Comparison of ENCODE assay signal across 20 cellular contexts in genomic region chr15:85421116-85421925, GRCh38. TPM values are rescaled to one million over a fixed set of nuclear protein-coding genes. Genes with fewer than 3 reads are reported as not detected.
A peak's percentile ranks its signal among the peaks of the same experiment; 100 is the strongest.
DNase-seq lines count a peak whose midpoint lies in the region; ATAC-seq and TF ChIP-seq lines count a peak whose summit lies in the region.
"Had no signal": no experiment of that assay in that cellular context is flagged by ENCODE, and none has a peak within 500 bp of the region (broad histone marks: within the 10 kb centered on the region; RNA-seq: fewer than 3 reads in every experiment).

No MANE protein-coding gene starts in this region.

- H3K79me2 ChIP-seq in Loucy (ENCODE audit: insufficient read depth, low read length), result peaks cover 27% of the 10 kb centered on the region; the same call in 1 of the 2 replicates

- no peak for TF ChIP-seq CTCF in Loucy (conservative IDR thresholded peaks at IDR 0.05; ENCODE audit: low read length)

- no peaks in the 10 kb centered on the region for H3K9me3 Mint-ChIP-seq in CD4-positive, CD25-positive, alpha-beta regulatory T cell
- no peaks in the 10 kb centered on the region for H3K9me3 Mint-ChIP-seq in naive thymus-derived CD4-positive, alpha-beta T cell
- H3K9me3 Mint-ChIP-seq: CD8-positive, alpha-beta memory T cell; IgD-negative memory B cell; naive B cell; T-helper 1 cell treated with Interleukin-12 subunit alpha and Interleukin-12 subunit beta and Interleukin-4 antibody, amounts not matched to agents 30 μg/mL and 1 μg/mL, for 36 hours had no signal

- POLR2A ChIA-PET in naive thymus-derived CD4-positive, alpha-beta T cell (lab: Charles Lee), result interaction anchor here (0.5 kb wide), 1 partner anchor 129 kb away, joined by 3 read pairs; no protein-coding TSS in a partner anchor

- H3K36me3 ChIP-seq in CD4-positive, CD25-positive, alpha-beta regulatory T cell (ENCODE audit: control insufficient read depth, insufficient read depth, low read length), result no peaks in the 10 kb centered on the region
- H3K36me3 ChIP-seq in Loucy (ENCODE audit: insufficient read depth, low read length), result no peaks in the 10 kb centered on the region
- H3K36me3 ChIP-seq in naive thymus-derived CD4-positive, alpha-beta T cell (ENCODE audit: control insufficient read depth in 2 of 3, insufficient read depth in 3 of 3, low read length in 3 of 3), result no peaks in the 10 kb centered on the region

- no peaks in the 10 kb centered on the region for H3F3A ChIP-seq in Loucy (ENCODE audit: low read depth)

- H3K4me1 Mint-ChIP-seq in CD4-positive, CD25-positive, alpha-beta regulatory T cell, result peaks cover 43 to 76% (median 62%) of the 10 kb centered on the region in 4 donors
- H3K4me1 Mint-ChIP-seq in naive thymus-derived CD4-positive, alpha-beta T cell, result peaks cover 46 to 84% (median 77%) of the 10 kb centered on the region in 7 donors

- H3K4me3 ChIP-seq in CD4-positive, CD25-positive, alpha-beta regulatory T cell (ENCODE audit: low read depth, low read length), result peak overlapping the region; percentile 22
- no peak overlapping the region for H3K4me3 ChIP-seq in Loucy (ENCODE audit: low read length, poor library complexity, severe bottlenecking)
- no peak overlapping the region for H3K4me3 ChIP-seq in naive thymus-derived CD4-positive, alpha-beta T cell (ENCODE audit: low read length)
- H3K4me3 ChIP-seq: body of pancreas had no signal

- H3K27me3 ChIP-seq in CD4-positive, CD25-positive, alpha-beta regulatory T cell (ENCODE audit: control insufficient read depth, insufficient read depth, low read length), result no peaks in the 10 kb centered on the region
- H3K27me3 ChIP-seq in Loucy (ENCODE audit: insufficient read depth, low read length, poor library complexity, severe bottlenecking), result no peaks in the 10 kb centered on the region
- no peaks in the 10 kb centered on the region for H3K27me3 ChIP-seq in naive thymus-derived CD4-positive, alpha-beta T cell (ENCODE audit: control insufficient read depth in 2 of 2, insufficient read depth in 2 of 2, low read length in 2 of 2)
- H3K27me3 ChIP-seq: body of pancreas had no signal

- peak overlapping the region; percentile 29 for H3K4me2 ChIP-seq in Loucy (ENCODE audit: low read depth, low read length, poor library complexity, severe bottlenecking)

- DNase-seq in CD4-positive, CD25-positive, alpha-beta regulatory T cell, result no peak
- DNase-seq in dermis blood vessel endothelial cell (peak; percentile 43), NCI-H146 (lab: John Stamatoyannopoulos, UW) (no peak)
- DNase-seq in naive thymus-derived CD4-positive, alpha-beta T cell, result no peak
- DNase-seq: activated CD4-positive, alpha-beta T cell treated with anti-CD3 and anti-CD28 coated beads, Interleukin-2, amount 10 ng/mL, durations not matched to agents 7 days and 5 days; body of pancreas; CD8-positive, alpha-beta memory T cell; GF-D8; naive B cell; NCI-H1105; NCI-H524; retina; stimulated activated CD4-positive, alpha-beta T cell treated with anti-CD3 and anti-CD28 coated beads, Interleukin-2, amount 100 ng/mL, for 48 hours had no signal

- no peak overlapping the region for H3K27ac Mint-ChIP-seq in CD4-positive, CD25-positive, alpha-beta regulatory T cell
- H3K27ac Mint-ChIP-seq in naive thymus-derived CD4-positive, alpha-beta T cell, result peak overlapping the region in 3 of 9 donors; percentile 1 to 25 (median 22)
- H3K27ac Mint-ChIP-seq: activated CD4-positive, alpha-beta T cell treated with anti-CD3 and anti-CD28 coated beads, Interleukin-2, amount 10 ng/mL, durations not matched to agents 7 days and 5 days; IgD-negative memory B cell; T-helper 1 cell treated with Interleukin-12 subunit alpha and Interleukin-12 subunit beta and Interleukin-4 antibody, amounts not matched to agents 30 μg/mL and 1 μg/mL, for 36 hours had no signal

- peak overlapping the region in 2 of 4 donors; percentile 9 to 13 for H3K4me3 Mint-ChIP-seq in CD4-positive, CD25-positive, alpha-beta regulatory T cell
- H3K4me3 Mint-ChIP-seq in naive thymus-derived CD4-positive, alpha-beta T cell, result peak overlapping the region in 6 of 10 donors; percentile 17 to 40 (median 33)
- H3K4me3 Mint-ChIP-seq: activated CD4-positive, alpha-beta T cell treated with anti-CD3 and anti-CD28 coated beads, Interleukin-2, amount 10 ng/mL, durations not matched to agents 7 days and 5 days; T-helper 1 cell treated with Interleukin-12 subunit alpha and Interleukin-12 subunit beta and Interleukin-4 antibody, amounts not matched to agents 30 μg/mL and 1 μg/mL, for 36 hours had no signal

- no peaks in the 10 kb centered on the region for H3K9me3 ChIP-seq in CD4-positive, CD25-positive, alpha-beta regulatory T cell (ENCODE audit: control insufficient read depth in 2 of 2, low read length in 2 of 2)
- no peaks in the 10 kb centered on the region for H3K9me3 ChIP-seq in Loucy (ENCODE audit: insufficient read depth, low read depth, low read length)
- H3K9me3 ChIP-seq in naive thymus-derived CD4-positive, alpha-beta T cell (ENCODE audit: control insufficient read depth in 2 of 3, low read length in 3 of 3), result no peaks in the 10 kb centered on the region
- H3K9me3 ChIP-seq: body of pancreas had no signal

- peaks cover 8% of the 10 kb centered on the region for H3K36me3 Mint-ChIP-seq in CD4-positive, CD25-positive, alpha-beta regulatory T cell
- peaks cover 0 to 10% (median 7%) of the 10 kb centered on the region in 5 donors for H3K36me3 Mint-ChIP-seq in naive thymus-derived CD4-positive, alpha-beta T cell

- H3K27ac ChIP-seq in CD4-positive, CD25-positive, alpha-beta regulatory T cell (ENCODE audit: insufficient read depth, low read length, poor library complexity, severe bottlenecking), result no peak overlapping the region
- no peak overlapping the region for H3K27ac ChIP-seq in naive thymus-derived CD4-positive, alpha-beta T cell (ENCODE audit: low read depth, low read length)

- intact Hi-C loops in naive thymus-derived CD4-positive, alpha-beta T cell (cut with micrococcal nuclease), result no loop called here

- no peak for ATAC-seq in CD4-positive, CD25-positive, alpha-beta regulatory T cell (ENCODE audit: low read depth in 2 of 2)
- no peak for ATAC-seq in naive thymus-derived CD4-positive, alpha-beta T cell
- ATAC-seq in GM21390 (IDR thresholded peaks at IDR 0.05; ENCODE audit: unreplicated experiment) (no peak), GM19463 (IDR thresholded peaks at IDR 0.05; ENCODE audit: unreplicated experiment) (no peak), GM18520 (IDR thresholded peaks at IDR 0.05; ENCODE audit: unreplicated experiment) (no peak)
- ATAC-seq: body of pancreas, Panc1 had no signal

- H4K20me1 ChIP-seq in Loucy (ENCODE audit: insufficient read depth, low read length, poor library complexity, severe bottlenecking), result no peaks in the 10 kb centered on the region

- H3K9me2 ChIP-seq in Loucy (replicated peaks; ENCODE audit: low read depth, low read length), result no peaks in the 10 kb centered on the region

- peaks cover 9% of the 10 kb centered on the region for H3K4me1 ChIP-seq in CD4-positive, CD25-positive, alpha-beta regulatory T cell (ENCODE audit: control insufficient read depth, insufficient read depth, low read length, poor library complexity, severe bottlenecking)
- H3K4me1 ChIP-seq in Loucy (ENCODE audit: insufficient read depth, low read length, poor library complexity, severe bottlenecking), result peaks cover 22% of the 10 kb centered on the region
- H3K4me1 ChIP-seq in naive thymus-derived CD4-positive, alpha-beta T cell (ENCODE audit: control insufficient read depth in 2 of 2, insufficient read depth in 2 of 2, low read length in 2 of 2), result peaks cover 8 to 20% of the 10 kb centered on the region in 2 donors

- H3K9ac ChIP-seq in Loucy (ENCODE audit: low read depth, low read length, poor library complexity, severe bottlenecking), result no peak overlapping the region

- CTCF ChIA-PET in naive thymus-derived CD4-positive, alpha-beta T cell (lab: Charles Lee), result no interaction called here

- H3K27me3 Mint-ChIP-seq in CD4-positive, CD25-positive, alpha-beta regulatory T cell, result no peaks in the 10 kb centered on the region
- H3K27me3 Mint-ChIP-seq in naive thymus-derived CD4-positive, alpha-beta T cell, result no peaks in the 10 kb centered on the region
- H3K27me3 Mint-ChIP-seq: activated CD4-positive, alpha-beta T cell treated with anti-CD3 and anti-CD28 coated beads, Interleukin-2, amount 10 ng/mL, durations not matched to agents 7 days and 5 days; CD8-positive, alpha-beta memory T cell; IgD-negative memory B cell; naive B cell had no signal

- H2AFZ ChIP-seq in Loucy (ENCODE audit: low read length), result no peak overlapping the region

RNA-seq across cellular contexts. Expression of gene AKAP13, which starts 40.9 kb away (rescaled TPM):
- 482 TPM for total RNA-seq in CD4-positive, CD25-positive, alpha-beta regulatory T cell
- polyA plus RNA-seq in CD4-positive, CD25-positive, alpha-beta regulatory T cell, result 100 to 1,000 TPM; 106 to 121 (median 109) TPM
- total RNA-seq in dermis blood vessel endothelial cell, result 77.4 and 87.0 TPM in 2 replicates
- total RNA-seq in naive thymus-derived CD4-positive, alpha-beta T cell, result 100 to 1,000 TPM; 170 to 400 (median 241) TPM
- 100 to 1,000 TPM; 108 to 148 TPM for polyA plus RNA-seq in naive thymus-derived CD4-positive, alpha-beta T cell
